Comparison of ENCODE assay signal across 10 cellular contexts in genomic region chr21:25487046-25487594, GRCh38.
DNase-seq lines count a peak whose midpoint lies in the region; ATAC-seq, FAIRE-seq and TF ChIP-seq lines count a peak whose summit lies in the region.
"Had no signal": no experiment of that assay in that cellular context is flagged by ENCODE, and none has a peak within 500 bp of the region (broad histone marks: within the 10 kb centered on the region; RNA-seq: fewer than 3 reads in every experiment).

No MANE protein-coding gene starts in this region.

- no peak for TF ChIP-seq POLR2A in sigmoid colon (IDR thresholded peaks at IDR 0.05)

- peak overlapping the region; percentile 96 for H3K27ac Mint-ChIP-seq in activated T-helper 17 cell treated with anti-CD3 and anti-CD28 coated beads, Interleukin-2, amount 50 U/mL, for 72 hours

- peaks cover 37% of the 10 kb centered on the region for H3K4me1 Mint-ChIP-seq in activated T-helper 17 cell treated with anti-CD3 and anti-CD28 coated beads, Interleukin-2, amount 50 U/mL, for 72 hours

- intact Hi-C loops in sigmoid colon (cut with DNase I), result no loop called here

- no peaks in the 10 kb centered on the region for H3K4me1 ChIP-seq in sigmoid colon

- WGBS in sigmoid colon, 2 donors, result 55 to 71% methylated on average over 3 of the region's 3 CpGs

- H3K9me3 ChIP-seq in sigmoid colon, result no peaks in the 10 kb centered on the region

- H3K4me3 Mint-ChIP-seq in activated T-helper 17 cell treated with anti-CD3 and anti-CD28 coated beads, Interleukin-2, amount 50 U/mL, for 72 hours, result peak overlapping the region; percentile 81

- H3K27ac ChIP-seq in sigmoid colon, result no peak overlapping the region

- H3K27me3 Mint-ChIP-seq in activated T-helper 17 cell treated with anti-CD3 and anti-CD28 coated beads, Interleukin-2, amount 50 U/mL, for 72 hours, result no peaks in the 10 kb centered on the region

- ATAC-seq in GM21423 (IDR thresholded peaks at IDR 0.05; ENCODE audit: unreplicated experiment) (peak; percentile 73), HG03342 (IDR thresholded peaks at IDR 0.05; ENCODE audit: unreplicated experiment) (peak; percentile 70)
- ATAC-seq in activated T-helper 17 cell treated with anti-CD3 and anti-CD28 coated beads, Interleukin-2, amount 50 U/mL, for 72 hours (replicated peaks), result peak; percentile 79

- DNase-seq in GM18507 (ENCODE audit: extremely low spot score, insufficient read length, low read depth) (no peak), DMS 273 (lab: John Stamatoyannopoulos, UW; ENCODE audit: unreplicated experiment) (no peak), NCI-H526 treated with DMSO at 0.1 percent for 48 hours (lab: John Stamatoyannopoulos, UW) (no peak), sigmoid colon (no peak)
- no peak for DNase-seq in activated effector memory CD4-positive, alpha-beta T cell treated with anti-CD3 and anti-CD28 coated beads, Interleukin-2, amount 50 U/mL, for 16 hours
- DNase-seq: GDM1, KG1 had no signal

- H3K36me3 Mint-ChIP-seq in activated T-helper 17 cell treated with anti-CD3 and anti-CD28 coated beads, Interleukin-2, amount 50 U/mL, for 72 hours (ENCODE audit: low read depth), result peaks cover 36% of the 10 kb centered on the region

- peak; percentile 89 for FAIRE-seq in GM18507 (lab: Jason Lieb, UNC)

- TF ChIP-seq CTCF in sigmoid colon (IDR thresholded peaks at IDR 0.05), result no peak

- no peak for TF ChIP-seq EP300 in sigmoid colon (IDR thresholded peaks at IDR 0.05)

- no peaks in the 10 kb centered on the region for H3K36me3 ChIP-seq in sigmoid colon

- no peak overlapping the region for H3K4me3 ChIP-seq in sigmoid colon

- no peaks in the 10 kb centered on the region for H3K27me3 ChIP-seq in sigmoid colon

- H3K9me3 Mint-ChIP-seq in activated T-helper 17 cell treated with anti-CD3 and anti-CD28 coated beads, Interleukin-2, amount 50 U/mL, for 72 hours, result peaks cover 6% of the 10 kb centered on the region
